8 cellular contexts compared by ENCODE assay signal in genomic region chr17:40062347-40063033, GRCh38.
DNase-seq lines count a peak whose midpoint lies in the region; ATAC-seq and TF ChIP-seq lines count a peak whose summit lies in the region.

A gene with protein sequence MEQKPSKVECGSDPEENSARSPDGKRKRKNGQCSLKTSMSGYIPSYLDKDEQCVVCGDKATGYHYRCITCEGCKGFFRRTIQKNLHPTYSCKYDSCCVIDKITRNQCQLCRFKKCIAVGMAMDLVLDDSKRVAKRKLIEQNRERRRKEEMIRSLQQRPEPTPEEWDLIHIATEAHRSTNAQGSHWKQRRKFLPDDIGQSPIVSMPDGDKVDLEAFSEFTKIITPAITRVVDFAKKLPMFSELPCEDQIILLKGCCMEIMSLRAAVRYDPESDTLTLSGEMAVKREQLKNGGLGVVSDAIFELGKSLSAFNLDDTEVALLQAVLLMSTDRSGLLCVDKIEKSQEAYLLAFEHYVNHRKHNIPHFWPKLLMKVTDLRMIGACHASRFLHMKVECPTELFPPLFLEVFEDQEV (plus strand): TSS chr17:40062965. CDS start chr17:40074489, 11,524 bp downstream.

- no peaks in the 10 kb centered on the region for H3K36me3 ChIP-seq in BLaER1

- peak within 1 kb of the TSS; percentile 100 for H3K4me2 ChIP-seq in BLaER1

- DNase-seq in LNCaP clone FGC (ENCODE audit: low read depth) (no peak), caudate nucleus (lab: John Stamatoyannopoulos, UW) (peak in 50 of 61 donors; percentile 24 to 82 (median 57)), iris pigment epithelial cell (ENCODE audit: low read depth) (peak; percentile 49)
- DNase-seq in activated CD4-positive, CD25-positive, alpha-beta regulatory T cell (lab: John Stamatoyannopoulos, UW), result peak; percentile 26 to 70 (median 49)

- H4K20me1 ChIP-seq in BLaER1, result no peaks in the 10 kb centered on the region; the same call in 1 of the 2 replicates

- peak within 1 kb of the TSS; percentile 96 for H3K9ac ChIP-seq in BLaER1

- H3K4me1 ChIP-seq in BLaER1, result peaks cover 54% of the 10 kb centered on the region

- ATAC-seq in GM19452 (IDR thresholded peaks at IDR 0.05; ENCODE audit: unreplicated experiment) (peak; percentile 62), GM21526 (IDR thresholded peaks at IDR 0.05; ENCODE audit: low FRiP score, unreplicated experiment) (no peak)

- TF ChIP-seq CTCF in LNCaP clone FGC (IDR thresholded peaks at IDR 0.05; ENCODE audit: control insufficient read depth, extremely low read depth, insufficient read depth), result peak; percentile 37; the same call in 1 of the 2 replicates

- H3K27ac ChIP-seq in BLaER1 (peak within 1 kb of the TSS; percentile 96), caudate nucleus (ENCODE audit: low read depth, low read length) (peak within 1 kb of the TSS; percentile 99), skin epidermis (peak within 1 kb of the TSS; percentile 38 to 98 (median 90))

- no peaks in the 10 kb centered on the region for H3K27me3 ChIP-seq in BLaER1

- no peaks in the 10 kb centered on the region for H3K9me3 ChIP-seq in BLaER1

- H3K4me3 ChIP-seq in BLaER1 (peak within 1 kb of the TSS; percentile 100), LNCaP clone FGC (ENCODE audit: low read depth, low read length) (peak within 1 kb of the TSS; percentile 91), skin epidermis (peak within 1 kb of the TSS; percentile 64 to 100 (median 95))
